Comparison of ENCODE assay signal across 22 cellular contexts in genomic region chr18:77191241-77191751, GRCh38. TPM values are rescaled to one million over a fixed set of nuclear protein-coding genes. Genes with fewer than 3 reads are reported as not detected.
DNase-seq lines count a peak whose midpoint lies in the region; ATAC-seq and TF ChIP-seq lines count a peak whose summit lies in the region.
"Had no signal": no experiment of that assay in that cellular context is flagged by ENCODE, and none has a peak within 500 bp of the region (broad histone marks: within the 10 kb centered on the region; RNA-seq: fewer than 3 reads in every experiment).

No MANE protein-coding gene starts in this region.

- no peak for TF ChIP-seq CTCF in fibroblast of villous mesenchyme (IDR thresholded peaks at IDR 0.05; ENCODE audit: insufficient read depth, low read depth, low read length)

- DNase-seq in DMS 273 (lab: John Stamatoyannopoulos, UW; ENCODE audit: unreplicated experiment): peak; percentile 18
- DNase-seq in DMS 273 treated with DMSO at 0.1 percent for 48 hours (lab: John Stamatoyannopoulos, UW): no peak
- peak; percentile 74 for DNase-seq in astrocyte of the hippocampus (ENCODE audit: low read depth, low spot score)
- DNase-seq in fibroblast of villous mesenchyme (ENCODE audit: low read depth): peak; percentile 91
- no peak for DNase-seq in HPDE6-E6E7 (ENCODE audit: extremely low spot score)
- no peak for DNase-seq in hepatic stellate cell (ENCODE audit: low spot score)
- no peak for DNase-seq in HEK293T (ENCODE audit: extremely low spot score)
- DNase-seq: activated CD4-positive, alpha-beta T cell treated with anti-CD3 and anti-CD28 coated beads, Interleukin-2, amount 50 U/mL, for 1 hour; activated gamma-delta T cell; Calu3; central memory CD4-positive, alpha-beta T cell; heart right ventricle; immature natural killer cell; left ventricle myocardium inferior; MM.1S; NCI-H1694; NCI-H774; OCI-M1; SHP77 treated with DMSO at 0.1 percent for 48 hours; T-cell; upper lobe of left lung had no signal

- no peak for ATAC-seq in HG03095 (IDR thresholded peaks at IDR 0.05; ENCODE audit: unreplicated experiment)
- ATAC-seq: heart right ventricle, T-cell had no signal

- no peak overlapping the region for H3K4me3 ChIP-seq in fibroblast of villous mesenchyme (ENCODE audit: low read depth, low read length)
- H3K4me3 ChIP-seq: heart right ventricle, left ventricle myocardium inferior, upper lobe of left lung had no signal

- CTCF ChIA-PET in HEK293T (lab: Yijun Ruan, JAX): no interaction called here

- POLR2A ChIA-PET in HEK293T (lab: Yijun Ruan, JAX): no interaction called here

TF ChIP-seq in HEK293T, 16 proteins besides CTCF, POLR2A, EP300 and RAD21:
- no peak for TF ChIP-seq FOXA1 (IDR thresholded peaks at IDR 0.05)
- TF ChIP-seq ARNT (IDR thresholded peaks at IDR 0.05): no peak
- TF ChIP-seq CTBP1 (IDR thresholded peaks at IDR 0.05; ENCODE audit: borderline replicate concordance): no peak
- no peak for TF ChIP-seq SP1 (IDR thresholded peaks at IDR 0.05)
- TF ChIP-seq FOXK2 (IDR thresholded peaks at IDR 0.05): no peak
- TF ChIP-seq LEF1 (IDR thresholded peaks at IDR 0.05; ENCODE audit: borderline replicate concordance): no peak
- TF ChIP-seq PKNOX1 (IDR thresholded peaks at IDR 0.05): no peak
- TF ChIP-seq BHLHE40 (IDR thresholded peaks at IDR 0.05; ENCODE audit: borderline replicate concordance): no peak
- TF ChIP-seq TARDBP (IDR thresholded peaks at IDR 0.05): no peak
- no peak for TF ChIP-seq NFRKB (IDR thresholded peaks at IDR 0.05)
- no peak for TF ChIP-seq HDGF (IDR thresholded peaks at IDR 0.05; ENCODE audit: borderline replicate concordance)

RNA-seq across cellular contexts. Expression of gene GALR1, which starts 58.4 kb away (rescaled TPM):
- total RNA-seq in fibroblast of villous mesenchyme: not detected in 2 replicates
- total RNA-seq: Calu3, T-cell, upper lobe of left lung had no signal

RNA-seq across cellular contexts. Expression of gene MBP, which starts 58.7 kb away (rescaled TPM):
- 3.9 and 5.2 TPM in 2 replicates for total RNA-seq in fibroblast of villous mesenchyme

Comparison
In these comparisons a context has a peak if more than half of its experiments do, and no peak if none do; other contexts are left out.
1. DNase-seq: peak in DMS 273 (single experiment), astrocyte of the hippocampus (single experiment) and fibroblast of villous mesenchyme (single experiment); none in DMS 273 treated with DMSO at 0.1 percent for 48 hours (single experiment), HPDE6-E6E7 (single experiment), hepatic stellate cell (single experiment) and HEK293T (single experiment).